Comparison of ENCODE assay signal across 23 cellular contexts in genomic region chr10:46052791-46053375, GRCh38. TPM values are rescaled to one million over a fixed set of nuclear protein-coding genes. Genes with fewer than 3 reads are reported as not detected.
DNase-seq lines count a peak whose midpoint lies in the region; ATAC-seq, FAIRE-seq and TF ChIP-seq lines count a peak whose summit lies in the region.
"Had no signal": no experiment of that assay in that cellular context is flagged by ENCODE, and none has a peak within 500 bp of the region (broad histone marks: within the 10 kb centered on the region; RNA-seq: fewer than 3 reads in every experiment).

No MANE protein-coding gene starts in this region.

- intact Hi-C loops in HepG2 (cut with micrococcal nuclease; ENCODE audit: unreplicated experiment) = loop anchor here (1.0 to 5.0 kb wide), 2 partner anchors 23 to 44 kb away; partner anchors contain the start of gene NCOA4

- no peak for DNase-seq in activated naive CD8-positive, alpha-beta T cell treated with anti-CD3 and anti-CD28 coated beads, Interleukin-2, amount 50 U/mL, for 24 hours
- DNase-seq in activated naive CD8-positive, alpha-beta T cell treated with anti-CD3 and anti-CD28 coated beads for 36 hours = no peak
- DNase-seq in bronchial epithelial cell (ENCODE audit: low read depth) (peak; percentile 74), HepG2 (ENCODE audit: low spot score) (no peak), type B pancreatic cell (ENCODE audit: extremely low spot score, unreplicated experiment) (no peak), NCI-H2171 (lab: John Stamatoyannopoulos, UW) (no peak), iPS-NIHi7 (ENCODE audit: extremely low spot score) (no peak), NCI-H2196 treated with DMSO at 0.1 percent for 48 hours (lab: John Stamatoyannopoulos, UW; ENCODE audit: unreplicated experiment) (no peak)
- DNase-seq: C1 segment of cervical spinal cord, COR-L47, DMS79, HCEC 1CT, KBM-7, MM.1S, NCI-H1417, NCI-H2029, NCI-H524, SHP77 treated with DMSO at 0.1 percent for 48 hours had no signal

- H3K36me3 ChIP-seq in bronchial epithelial cell (ENCODE audit: control insufficient read depth, insufficient read depth, low read length) (no peaks in the 10 kb centered on the region), HepG2 (replicated peaks in 1 of 2; ENCODE audit: control insufficient read depth in 1 of 2, insufficient read depth in 2 of 2, low read length in 2 of 2) (no peaks in the 10 kb centered on the region)

- no peak overlapping the region for H3K4me3 Mint-ChIP-seq in activated naive CD8-positive, alpha-beta T cell treated with anti-CD3 and anti-CD28 coated beads, Interleukin-2, amount 50 U/mL, for 24 hours
- H3K4me3 Mint-ChIP-seq in activated naive CD8-positive, alpha-beta T cell treated with anti-CD3 and anti-CD28 coated beads for 36 hours = no peak overlapping the region
- no peak overlapping the region for H3K4me3 Mint-ChIP-seq in type B pancreatic cell

- WGBS in HepG2 (ENCODE audit: low lambda C conversion rate) = 57% methylated on average over 6 of the region's 6 CpGs

- no peaks in the 10 kb centered on the region for H3K9me3 ChIP-seq in HepG2 (ENCODE audit: low read length)

- in situ Hi-C loops in HepG2 (cut with HindIII; ENCODE audit: extremely low pct_ligation_motif_present, low pct_unique_long_range_greater_than_20kb) = no loop called here

- no peaks in the 10 kb centered on the region for H4K20me1 ChIP-seq in HepG2 (ENCODE audit: insufficient read depth, low read length)

- no TSS peak for BruUV-seq in HepG2 (replicated peaks; lab: Mats Ljungman, UMichigan)

- H3K4me2 ChIP-seq in HepG2 (ENCODE audit: low read depth, low read length) = peak overlapping the region; percentile 60

- peaks cover 2% of the 10 kb centered on the region for H3K36me3 Mint-ChIP-seq in activated naive CD8-positive, alpha-beta T cell treated with anti-CD3 and anti-CD28 coated beads, Interleukin-2, amount 50 U/mL, for 24 hours (ENCODE audit: low read depth)
- H3K36me3 Mint-ChIP-seq in activated naive CD8-positive, alpha-beta T cell treated with anti-CD3 and anti-CD28 coated beads for 36 hours = peaks cover 3% of the 10 kb centered on the region
- H3K36me3 Mint-ChIP-seq in type B pancreatic cell = no peaks in the 10 kb centered on the region

- H3K27me3 Mint-ChIP-seq in activated naive CD8-positive, alpha-beta T cell treated with anti-CD3 and anti-CD28 coated beads, Interleukin-2, amount 50 U/mL, for 24 hours = no peaks in the 10 kb centered on the region
- H3K27me3 Mint-ChIP-seq in activated naive CD8-positive, alpha-beta T cell treated with anti-CD3 and anti-CD28 coated beads for 36 hours = no peaks in the 10 kb centered on the region
- no peaks in the 10 kb centered on the region for H3K27me3 Mint-ChIP-seq in type B pancreatic cell

- CTCF ChIA-PET in HepG2 (lab: Yijun Ruan, JAX; ENCODE audit: low intra/inter-chr PET ratio, low total read pairs) = no interaction called here

- POLR2A ChIA-PET in HepG2 (lab: Yijun Ruan, JAX) = interaction anchor here (0.6 to 3.1 kb wide), 13 partner anchors 10 to 49 kb away, joined by 3 to 49 read pairs (median 7); partner anchors contain the start of gene NCOA4

- TF ChIP-seq EP300 in HepG2 (IDR thresholded peaks at IDR 0.05; ENCODE audit: low read depth in 2 of 2, low read length in 2 of 2) = no peak
- no peak for TF ChIP-seq EP300 in HepG2 (CRISPR knock-in tag; IDR thresholded peaks at IDR 0.05; ENCODE audit: borderline replicate concordance)

- no peaks in the 10 kb centered on the region for H3K27me3 ChIP-seq in bronchial epithelial cell (ENCODE audit: control insufficient read depth, insufficient read depth, low read length)
- no peaks in the 10 kb centered on the region for H3K27me3 ChIP-seq in HepG2 (ENCODE audit: control insufficient read depth in 1 of 2, insufficient read depth in 2 of 2, low read length in 2 of 2)

- peak; percentile 24 for ATAC-seq in activated naive CD8-positive, alpha-beta T cell treated with anti-CD3 and anti-CD28 coated beads, Interleukin-2, amount 50 U/mL, for 24 hours
- ATAC-seq in HepG2 = peak; percentile 67; the same call in 2 of the 3 replicates
- ATAC-seq: GM12878 had no signal

- TF ChIP-seq RAD21 in HepG2 (CRISPR knock-in tag; IDR thresholded peaks at IDR 0.05) = no peak

- H3K9ac ChIP-seq in HepG2 (ENCODE audit: insufficient read depth, low read depth, low read length) = peak overlapping the region; percentile 39

- FAIRE-seq in bronchial epithelial cell (lab: Jason Lieb, UNC) (no peak), HepG2 (lab: Jason Lieb, UNC) (no peak)
- FAIRE-seq: GM12878, GM18507 had no signal

- TF ChIP-seq POLR2A in HepG2 (IDR thresholded peaks at IDR 0.05; ENCODE audit: insufficient read depth in 1 of 2, low read depth in 2 of 2, low read length in 2 of 2) = peak in 1 of 2 experiments; percentile 19; a peak in 1 of 4 replicates

- peaks cover 10% of the 10 kb centered on the region for H3K9me3 Mint-ChIP-seq in activated naive CD8-positive, alpha-beta T cell treated with anti-CD3 and anti-CD28 coated beads, Interleukin-2, amount 50 U/mL, for 24 hours
- peaks cover 8% of the 10 kb centered on the region for H3K9me3 Mint-ChIP-seq in activated naive CD8-positive, alpha-beta T cell treated with anti-CD3 and anti-CD28 coated beads for 36 hours
- peaks cover 9% of the 10 kb centered on the region for H3K9me3 Mint-ChIP-seq in type B pancreatic cell

- peaks cover 1% of the 10 kb centered on the region for H3K4me1 Mint-ChIP-seq in activated naive CD8-positive, alpha-beta T cell treated with anti-CD3 and anti-CD28 coated beads, Interleukin-2, amount 50 U/mL, for 24 hours
- H3K4me1 Mint-ChIP-seq in activated naive CD8-positive, alpha-beta T cell treated with anti-CD3 and anti-CD28 coated beads for 36 hours = peaks cover 7% of the 10 kb centered on the region
- peaks cover 11% of the 10 kb centered on the region for H3K4me1 Mint-ChIP-seq in type B pancreatic cell (ENCODE audit: unreplicated experiment)

- TF ChIP-seq CTCF in bronchial epithelial cell (IDR thresholded peaks at IDR 0.05; ENCODE audit: insufficient read depth, low read length, severe bottlenecking) (no peak), HepG2 (CRISPR knock-in tag; IDR thresholded peaks at IDR 0.05) (no peak), type B pancreatic cell (conservative IDR thresholded peaks at IDR 0.05) (no peak)

- no peak overlapping the region for H2AFZ ChIP-seq in HepG2 (ENCODE audit: low read length)

- H3K4me3 ChIP-seq in bronchial epithelial cell (ENCODE audit: low read depth, low read length) (no peak overlapping the region), HepG2 (replicated peaks in 1 of 3; ENCODE audit: insufficient read depth in 1 of 3, low read depth in 2 of 3, low read length in 3 of 3) (peak overlapping the region in 1 of 3 experiments; percentile 31; a peak in 2 of 6 replicates)
- H3K4me3 ChIP-seq: GM12878 had no signal

- peaks cover 71% of the 10 kb centered on the region for H3K4me1 ChIP-seq in HepG2 (ENCODE audit: insufficient read depth, low read length)

- H3K27ac Mint-ChIP-seq in activated naive CD8-positive, alpha-beta T cell treated with anti-CD3 and anti-CD28 coated beads, Interleukin-2, amount 50 U/mL, for 24 hours = no peak overlapping the region
- H3K27ac Mint-ChIP-seq in activated naive CD8-positive, alpha-beta T cell treated with anti-CD3 and anti-CD28 coated beads for 36 hours = no peak overlapping the region
- peak overlapping the region; percentile 30 for H3K27ac Mint-ChIP-seq in type B pancreatic cell

- peak overlapping the region; percentile 75 for H3K27ac ChIP-seq in HepG2 (ENCODE audit: extremely low read length, insufficient read depth, low read length)

- no peaks in the 10 kb centered on the region for H3K79me2 ChIP-seq in HepG2 (ENCODE audit: insufficient read depth, low read length)

RNA-seq across cellular contexts. Expression of gene MSMB, which starts 6.8 kb away (rescaled TPM):
- not detected for total RNA-seq in activated naive CD8-positive, alpha-beta T cell treated with anti-CD3 and anti-CD28 coated beads for 36 hours
- 1.1 and 16.4 TPM in 2 replicates for total RNA-seq in bronchial epithelial cell
- not detected in 2 replicates for total RNA-seq in HepG2 (2016; rRNA removed; fragmentation: Illumina TruSeq; extraction: Trizol)
- total RNA-seq in HepG2 (2016; cell fraction: cytosol; rRNA removed; fragmentation: Illumina TruSeq; extraction: Trizol; ENCODE audit: low read depth) = not detected in 2 replicates
- total RNA-seq in HepG2 (2016; cell fraction: insoluble cytoplasmic fraction; rRNA removed; fragmentation: Illumina TruSeq; extraction: Trizol) = not detected in 2 replicates
- not detected in 2 replicates for total RNA-seq in HepG2 (2016; cell fraction: membrane; rRNA removed; fragmentation: Illumina TruSeq; extraction: Trizol)
- not detected in 2 replicates for total RNA-seq in HepG2 (2016; cell fraction: nucleus; rRNA removed; fragmentation: Illumina TruSeq; extraction: Trizol)
- 0.84 and 1.3 TPM in 2 replicates for polyA plus RNA-seq in HepG2 (2011; rRNA removed)
- polyA plus RNA-seq in HepG2 (2011; cell fraction: cytosol; rRNA removed) = not detected in 2 replicates
- not detected in 2 replicates for polyA plus RNA-seq in HepG2 (2011; cell fraction: nucleus; rRNA removed)
- 4.1 and 8.1 TPM in 2 replicates for polyA plus RNA-seq in HepG2 (2012)
- polyA plus RNA-seq in HepG2 (2016; cell fraction: cytosol; fragmentation: Illumina TruSeq; extraction: Trizol; ENCODE audit: low read depth) = not detected in 2 replicates
- not detected in 2 replicates for polyA plus RNA-seq in HepG2 (2016; cell fraction: insoluble cytoplasmic fraction; fragmentation: Illumina TruSeq; extraction: Trizol; ENCODE audit: low read depth)
- not detected in 2 replicates for polyA plus RNA-seq in HepG2 (2016; cell fraction: membrane; fragmentation: Illumina TruSeq; extraction: Trizol; ENCODE audit: low read depth)
- not detected in 2 replicates for polyA plus RNA-seq in HepG2 (2016; cell fraction: nucleus; fragmentation: Illumina TruSeq; extraction: Trizol; ENCODE audit: insufficient read depth, low read depth)
- not detected in 2 replicates for polyA minus RNA-seq in HepG2 (2011; rRNA and poly(A)+ RNA removed; ENCODE audit: low replicate concordance)
- not detected in 2 replicates for polyA minus RNA-seq in HepG2 (2011; cell fraction: cytosol; rRNA and poly(A)+ RNA removed)
- not detected in 2 replicates for polyA minus RNA-seq in HepG2 (2011; cell fraction: nucleus; rRNA and poly(A)+ RNA removed)
- total RNA-seq in type B pancreatic cell (ENCODE audit: low replicate concordance) = 5.6 and 7.7 TPM in 2 replicates
- total RNA-seq: A172, G401, GM12878, HT-29 had no signal
- polyA plus RNA-seq: GM12878 had no signal

RNA-seq across cellular contexts. Expression of gene NCOA4, which starts 22.5 kb away (rescaled TPM):
- total RNA-seq in activated naive CD8-positive, alpha-beta T cell treated with anti-CD3 and anti-CD28 coated beads for 36 hours = 100 to 1,000 TPM; 109 to 111 TPM
- total RNA-seq in bronchial epithelial cell (150 and 169 TPM in 2 replicates), HepG2 (2016; rRNA removed; fragmentation: Illumina TruSeq; extraction: Trizol) (306 and 519 TPM in 2 replicates), type B pancreatic cell (ENCODE audit: low replicate concordance) (105 and 135 TPM in 2 replicates)
- 41.5 and 47.9 TPM in 2 replicates for total RNA-seq in HepG2 (2016; cell fraction: cytosol; rRNA removed; fragmentation: Illumina TruSeq; extraction: Trizol; ENCODE audit: low read depth)
- 301 and 511 TPM in 2 replicates for total RNA-seq in HepG2 (2016; cell fraction: insoluble cytoplasmic fraction; rRNA removed; fragmentation: Illumina TruSeq; extraction: Trizol)
- 139 and 156 TPM in 2 replicates for total RNA-seq in HepG2 (2016; cell fraction: membrane; rRNA removed; fragmentation: Illumina TruSeq; extraction: Trizol)
- total RNA-seq in HepG2 (2016; cell fraction: nucleus; rRNA removed; fragmentation: Illumina TruSeq; extraction: Trizol) = 164 and 168 TPM in 2 replicates
- polyA plus RNA-seq in HepG2 (2011; rRNA removed) = 324 and 400 TPM in 2 replicates
- polyA plus RNA-seq in HepG2 (2011; cell fraction: cytosol; rRNA removed) = 198 and 289 TPM in 2 replicates
- polyA plus RNA-seq in HepG2 (2011; cell fraction: nucleus; rRNA removed) = 115 and 150 TPM in 2 replicates
- 250 and 343 TPM in 2 replicates for polyA plus RNA-seq in HepG2 (2012)
- 15.2 and 17.3 TPM in 2 replicates for polyA plus RNA-seq in HepG2 (2016; cell fraction: cytosol; fragmentation: Illumina TruSeq; extraction: Trizol; ENCODE audit: low read depth)
- 352 and 368 TPM in 2 replicates for polyA plus RNA-seq in HepG2 (2016; cell fraction: insoluble cytoplasmic fraction; fragmentation: Illumina TruSeq; extraction: Trizol; ENCODE audit: low read depth)
- 48.5 and 57.6 TPM in 2 replicates for polyA plus RNA-seq in HepG2 (2016; cell fraction: membrane; fragmentation: Illumina TruSeq; extraction: Trizol; ENCODE audit: low read depth)
- polyA plus RNA-seq in HepG2 (2016; cell fraction: nucleus; fragmentation: Illumina TruSeq; extraction: Trizol; ENCODE audit: insufficient read depth, low read depth) = 161 and 162 TPM in 2 replicates
- 203 and 487 TPM in 2 replicates for polyA minus RNA-seq in HepG2 (2011; rRNA and poly(A)+ RNA removed; ENCODE audit: low replicate concordance)
- 356 and 419 TPM in 2 replicates for polyA minus RNA-seq in HepG2 (2011; cell fraction: cytosol; rRNA and poly(A)+ RNA removed)
- polyA minus RNA-seq in HepG2 (2011; cell fraction: nucleus; rRNA and poly(A)+ RNA removed) = 163 and 303 TPM in 2 replicates
